ENCODE assay signal across 8 cellular contexts in genomic region chr2:160406591-160407392, GRCh38.
DNase-seq lines count a peak whose midpoint lies in the region; ATAC-seq and TF ChIP-seq lines count a peak whose summit lies in the region.

No MANE protein-coding gene starts in this region.

- TF ChIP-seq CTCF in epithelial cell of proximal tubule (conservative IDR thresholded peaks at IDR 0.05; ENCODE audit: low read depth, low read length): peak; percentile 4

- no peaks in the 10 kb centered on the region for H3K36me3 ChIP-seq in muscle layer of duodenum (ENCODE audit: control insufficient read depth in 1 of 2, insufficient read depth in 2 of 2, low read length in 2 of 2)

- H3K4me1 ChIP-seq in muscle layer of duodenum (ENCODE audit: control insufficient read depth in 1 of 2, insufficient read depth in 2 of 2, low read length in 2 of 2): peaks cover 4 to 50% of the 10 kb centered on the region in 2 donors

- no peaks in the 10 kb centered on the region for H3K27me3 ChIP-seq in muscle layer of duodenum (ENCODE audit: low read depth, low read length)

- H3K9me3 ChIP-seq in muscle layer of duodenum (ENCODE audit: control insufficient read depth in 1 of 2, low read length in 2 of 2): no peaks in the 10 kb centered on the region

- H3K27ac ChIP-seq in muscle layer of duodenum (ENCODE audit: low read length): peak overlapping the region; percentile 89

- DNase-seq in NCI-H2196 (lab: John Stamatoyannopoulos, UW; ENCODE audit: unreplicated experiment) (peak; percentile 8), NCI-H2196 treated with DMSO at 0.1 percent for 48 hours (lab: John Stamatoyannopoulos, UW; ENCODE audit: unreplicated experiment) (no peak), NK-92 (lab: John Stamatoyannopoulos, UW; ENCODE audit: unreplicated experiment) (peak; percentile 32), epithelial cell of proximal tubule (ENCODE audit: low read depth) (no peak)
- peak; percentile 47 for DNase-seq in activated CD8-positive, alpha-beta memory T cell treated with anti-CD3 and anti-CD28 coated beads, Interleukin-2, amount 50 U/mL, for 24 hours (ENCODE audit: extremely low read depth)
- peak; percentile 68 to 73 for DNase-seq in stimulated activated CD8-positive, alpha-beta memory T cell treated with anti-CD3 and anti-CD28 coated beads, Interleukin-7, amount 100 ng/mL, for 4 hours (ENCODE audit: low read depth in 2 of 2)

- H3K4me3 ChIP-seq in epithelial cell of proximal tubule (ENCODE audit: low read depth, low read length) (peak overlapping the region; percentile 82), muscle layer of duodenum (ENCODE audit: low read depth in 1 of 2, low read length in 2 of 2) (peak overlapping the region; percentile 80 to 81)

- ATAC-seq in HG03066 (IDR thresholded peaks at IDR 0.05; ENCODE audit: low read depth, unreplicated experiment): peak; percentile 53

Comparison
In these comparisons a context has a peak if more than half of its experiments do, and no peak if none do; other contexts are left out.
1. DNase-seq: peak in NCI-H2196 (single experiment), NK-92 (single experiment), activated CD8-positive, alpha-beta memory T cell treated with anti-CD3 and anti-CD28 coated beads, Interleukin-2, amount 50 U/mL, for 24 hours (single experiment) and stimulated activated CD8-positive, alpha-beta memory T cell treated with anti-CD3 and anti-CD28 coated beads, Interleukin-7, amount 100 ng/mL, for 4 hours (2 of 2); none in NCI-H2196 treated with DMSO at 0.1 percent for 48 hours (single experiment) and epithelial cell of proximal tubule (single experiment).